ENCODE assay signal across 1 cellular context in genomic region chr13:113153810-113154748, GRCh38.
TF ChIP-seq lines count a peak whose summit lies in the region.

No MANE protein-coding gene starts in this region.

TF ChIP-seq in K562, 482 proteins besides CTCF, POLR2A, EP300 and RAD21 (continued from another document and continues in another):
- no peak for TF ChIP-seq RNF2 (IDR thresholded peaks at IDR 0.05)
- no peak for TF ChIP-seq KLF10 (CRISPR knock-in tag; IDR thresholded peaks at IDR 0.05)
- no peak for TF ChIP-seq SREBF2 (CRISPR knock-in tag; IDR thresholded peaks at IDR 0.05)
- TF ChIP-seq RB1 (IDR thresholded peaks at IDR 0.05; ENCODE audit: low read depth), result no peak
- TF ChIP-seq TAF1 (IDR thresholded peaks at IDR 0.05; ENCODE audit: control insufficient read depth, extremely low read depth, insufficient read depth, low read length, severe bottlenecking), result peak; percentile 65
- TF ChIP-seq ELK3 (CRISPR knock-in tag; IDR thresholded peaks at IDR 0.05), result no peak
- TF ChIP-seq MCM3 (IDR thresholded peaks at IDR 0.05), result no peak
- no peak for TF ChIP-seq ZNF316 (IDR thresholded peaks at IDR 0.05)
- no peak for TF ChIP-seq STAG1 (CRISPR knock-in tag; IDR thresholded peaks at IDR 0.05; ENCODE audit: borderline replicate concordance)
- no peak for TF ChIP-seq SMC3 (conservative IDR thresholded peaks at IDR 0.05; ENCODE audit: insufficient read depth, low read depth, low read length)
- TF ChIP-seq NCOA4 (IDR thresholded peaks at IDR 0.05; ENCODE audit: partially characterized antibody), result no peak
- peak in 1 of 2 experiments; percentile 34; a peak in 1 of 4 replicates for TF ChIP-seq MAZ (CRISPR knock-in tag; conservative IDR thresholded peaks at IDR 0.05 in 1 of 2, IDR thresholded peaks at IDR 0.05 in 1 of 2)
- TF ChIP-seq DACH1 (IDR thresholded peaks at IDR 0.05; ENCODE audit: partially characterized antibody), result no peak
- TF ChIP-seq, protein P1, sequence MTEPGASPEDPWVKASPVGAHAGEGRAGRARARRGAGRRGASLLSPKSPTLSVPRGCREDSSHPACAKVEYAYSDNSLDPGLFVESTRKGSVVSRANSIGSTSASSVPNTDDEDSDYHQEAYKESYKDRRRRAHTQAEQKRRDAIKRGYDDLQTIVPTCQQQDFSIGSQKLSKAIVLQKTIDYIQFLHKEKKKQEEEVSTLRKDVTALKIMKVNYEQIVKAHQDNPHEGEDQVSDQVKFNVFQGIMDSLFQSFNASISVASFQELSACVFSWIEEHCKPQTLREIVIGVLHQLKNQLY (CRISPR knock-in tag; conservative IDR thresholded peaks at IDR 0.05), result no peak
- no peak for TF ChIP-seq CCAR2 (IDR thresholded peaks at IDR 0.05; ENCODE audit: low read depth, low read length)
- TF ChIP-seq NRF1 (conservative IDR thresholded peaks at IDR 0.05 in 1 of 2, IDR thresholded peaks at IDR 0.05 in 1 of 2), result 0 out of 4 replicates have a peak, but pooled peaks of 1 of the 2 experiments have one; percentile 11
- TF ChIP-seq LCOR (CRISPR knock-in tag; IDR thresholded peaks at IDR 0.05), result no peak
- TF ChIP-seq ZNF639 (CRISPR knock-in tag; conservative IDR thresholded peaks at IDR 0.05 in 1 of 2, IDR thresholded peaks at IDR 0.05 in 1 of 2), result peak in 1 of 2 experiments; percentile 57; a peak in 2 of 4 replicates
- no peak for TF ChIP-seq ZFP91 (CRISPR knock-in tag; IDR thresholded peaks at IDR 0.05)
- TF ChIP-seq, protein P2, sequence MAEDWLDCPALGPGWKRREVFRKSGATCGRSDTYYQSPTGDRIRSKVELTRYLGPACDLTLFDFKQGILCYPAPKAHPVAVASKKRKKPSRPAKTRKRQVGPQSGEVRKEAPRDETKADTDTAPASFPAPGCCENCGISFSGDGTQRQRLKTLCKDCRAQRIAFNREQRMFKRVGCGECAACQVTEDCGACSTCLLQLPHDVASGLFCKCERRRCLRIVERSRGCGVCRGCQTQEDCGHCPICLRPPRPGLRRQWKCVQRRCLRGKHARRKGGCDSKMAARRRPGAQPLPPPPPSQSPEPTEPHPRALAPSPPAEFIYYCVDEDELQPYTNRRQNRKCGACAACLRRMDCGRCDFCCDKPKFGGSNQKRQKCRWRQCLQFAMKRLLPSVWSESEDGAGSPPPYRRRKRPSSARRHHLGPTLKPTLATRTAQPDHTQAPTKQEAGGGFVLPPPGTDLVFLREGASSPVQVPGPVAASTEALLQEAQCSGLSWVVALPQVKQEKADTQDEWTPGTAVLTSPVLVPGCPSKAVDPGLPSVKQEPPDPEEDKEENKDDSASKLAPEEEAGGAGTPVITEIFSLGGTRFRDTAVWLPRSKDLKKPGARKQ (CRISPR knock-in tag; IDR thresholded peaks at IDR 0.05), result no peak
- TF ChIP-seq FOXP1 (CRISPR knock-in tag; IDR thresholded peaks at IDR 0.05), result no peak
- TF ChIP-seq ZNF324 (CRISPR knock-in tag; IDR thresholded peaks at IDR 0.05), result no peak
- no peak for TF ChIP-seq ZNF121 (CRISPR knock-in tag; conservative IDR thresholded peaks at IDR 0.05)
- no peak for TF ChIP-seq CSDE1 (IDR thresholded peaks at IDR 0.05)
- no peak for TF ChIP-seq RHOXF2B (CRISPR knock-in tag; conservative IDR thresholded peaks at IDR 0.05)
- peak; percentile 43 for TF ChIP-seq MGA (IDR thresholded peaks at IDR 0.05)
- TF ChIP-seq, protein P3, sequence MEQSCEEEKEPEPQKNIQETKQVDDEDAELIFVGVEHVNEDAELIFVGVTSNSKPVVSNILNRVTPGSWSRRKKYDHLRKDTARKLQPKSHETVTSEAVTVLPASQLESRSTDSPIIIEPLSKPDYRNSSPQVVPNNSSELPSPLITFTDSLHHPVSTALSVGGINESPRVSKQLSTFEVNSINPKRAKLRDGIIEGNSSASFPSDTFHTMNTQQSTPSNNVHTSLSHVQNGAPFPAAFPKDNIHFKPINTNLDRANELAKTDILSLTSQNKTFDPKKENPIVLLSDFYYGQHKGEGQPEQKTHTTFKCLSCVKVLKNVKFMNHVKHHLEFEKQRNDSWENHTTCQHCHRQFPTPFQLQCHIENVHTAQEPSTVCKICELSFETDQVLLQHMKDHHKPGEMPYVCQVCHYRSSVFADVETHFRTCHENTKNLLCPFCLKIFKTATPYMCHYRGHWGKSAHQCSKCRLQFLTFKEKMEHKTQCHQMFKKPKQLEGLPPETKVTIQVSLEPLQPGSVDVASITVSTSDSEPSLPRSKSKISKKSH (CRISPR knock-in tag; IDR thresholded peaks at IDR 0.05), result no peak
- no peak for TF ChIP-seq PTBP1 (IDR thresholded peaks at IDR 0.05; ENCODE audit: low read depth, low read length)
- TF ChIP-seq TFAM (CRISPR knock-in tag; conservative IDR thresholded peaks at IDR 0.05), result no peak
- TF ChIP-seq XRCC5 (IDR thresholded peaks at IDR 0.05; ENCODE audit: low read depth, low read length), result no peak
- TF ChIP-seq, protein P4, sequence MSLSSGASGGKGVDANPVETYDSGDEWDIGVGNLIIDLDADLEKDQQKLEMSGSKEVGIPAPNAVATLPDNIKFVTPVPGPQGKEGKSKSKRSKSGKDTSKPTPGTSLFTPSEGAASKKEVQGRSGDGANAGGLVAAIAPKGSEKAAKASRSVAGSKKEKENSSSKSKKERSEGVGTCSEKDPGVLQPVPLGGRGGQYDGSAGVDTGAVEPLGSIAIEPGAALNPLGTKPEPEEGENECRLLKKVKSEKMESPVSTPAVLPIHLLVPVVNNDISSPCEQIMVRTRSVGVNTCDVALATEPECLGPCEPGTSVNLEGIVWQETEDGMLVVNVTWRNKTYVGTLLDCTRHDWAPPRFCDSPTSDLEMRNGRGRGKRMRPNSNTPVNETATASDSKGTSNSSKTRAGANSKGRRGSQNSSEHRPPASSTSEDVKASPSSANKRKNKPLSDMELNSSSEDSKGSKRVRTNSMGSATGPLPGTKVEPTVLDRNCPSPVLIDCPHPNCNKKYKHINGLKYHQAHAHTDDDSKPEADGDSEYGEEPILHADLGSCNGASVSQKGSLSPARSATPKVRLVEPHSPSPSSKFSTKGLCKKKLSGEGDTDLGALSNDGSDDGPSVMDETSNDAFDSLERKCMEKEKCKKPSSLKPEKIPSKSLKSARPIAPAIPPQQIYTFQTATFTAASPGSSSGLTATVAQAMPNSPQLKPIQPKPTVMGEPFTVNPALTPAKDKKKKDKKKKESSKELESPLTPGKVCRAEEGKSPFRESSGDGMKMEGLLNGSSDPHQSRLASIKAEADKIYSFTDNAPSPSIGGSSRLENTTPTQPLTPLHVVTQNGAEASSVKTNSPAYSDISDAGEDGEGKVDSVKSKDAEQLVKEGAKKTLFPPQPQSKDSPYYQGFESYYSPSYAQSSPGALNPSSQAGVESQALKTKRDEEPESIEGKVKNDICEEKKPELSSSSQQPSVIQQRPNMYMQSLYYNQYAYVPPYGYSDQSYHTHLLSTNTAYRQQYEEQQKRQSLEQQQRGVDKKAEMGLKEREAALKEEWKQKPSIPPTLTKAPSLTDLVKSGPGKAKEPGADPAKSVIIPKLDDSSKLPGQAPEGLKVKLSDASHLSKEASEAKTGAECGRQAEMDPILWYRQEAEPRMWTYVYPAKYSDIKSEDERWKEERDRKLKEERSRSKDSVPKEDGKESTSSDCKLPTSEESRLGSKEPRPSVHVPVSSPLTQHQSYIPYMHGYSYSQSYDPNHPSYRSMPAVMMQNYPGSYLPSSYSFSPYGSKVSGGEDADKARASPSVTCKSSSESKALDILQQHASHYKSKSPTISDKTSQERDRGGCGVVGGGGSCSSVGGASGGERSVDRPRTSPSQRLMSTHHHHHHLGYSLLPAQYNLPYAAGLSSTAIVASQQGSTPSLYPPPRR (CRISPR knock-in tag; IDR thresholded peaks at IDR 0.05; ENCODE audit: borderline replicate concordance), result no peak
